Comparison of ENCODE assay signal across 1 cellular context in genomic region chr2:24075915-24076848, GRCh38.
TF ChIP-seq lines count a peak whose summit lies in the region.

A gene with protein sequence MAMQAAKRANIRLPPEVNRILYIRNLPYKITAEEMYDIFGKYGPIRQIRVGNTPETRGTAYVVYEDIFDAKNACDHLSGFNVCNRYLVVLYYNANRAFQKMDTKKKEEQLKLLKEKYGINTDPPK (minus strand): TSS chr2:24076326. CDS start chr2:24076229, 97 bp downstream.

TF ChIP-seq in HepG2, 621 proteins besides CTCF, POLR2A, EP300 and RAD21 (continued from another document and continues in another):
- TF ChIP-seq ZNF275 (CRISPR knock-in tag; IDR thresholded peaks at IDR 0.05; ENCODE audit: borderline replicate concordance) = no peak; the same call in 1 of the 2 replicates
- TF ChIP-seq, protein P1, sequence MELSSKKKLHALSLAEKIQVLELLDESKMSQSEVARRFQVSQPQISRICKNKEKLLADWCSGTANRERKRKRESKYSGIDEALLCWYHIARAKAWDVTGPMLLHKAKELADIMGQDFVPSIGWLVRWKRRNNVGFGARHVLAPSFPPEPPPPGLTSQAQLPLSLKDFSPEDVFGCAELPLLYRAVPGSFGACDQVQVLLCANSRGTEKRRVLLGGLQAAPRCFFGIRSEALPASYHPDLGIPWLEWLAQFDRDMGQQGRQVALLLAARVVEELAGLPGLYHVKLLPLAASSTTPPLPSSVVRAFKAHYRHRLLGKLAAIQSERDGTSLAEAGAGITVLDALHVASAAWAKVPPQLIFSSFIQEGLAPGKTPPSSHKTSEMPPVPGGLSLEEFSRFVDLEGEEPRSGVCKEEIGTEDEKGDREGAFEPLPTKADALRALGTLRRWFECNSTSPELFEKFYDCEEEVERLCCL (CRISPR knock-in tag; IDR thresholded peaks at IDR 0.05; ENCODE audit: borderline replicate concordance) = peak; percentile 95; the same call in 1 of the 2 replicates
- TF ChIP-seq ATF2 (CRISPR knock-in tag; IDR thresholded peaks at IDR 0.05) = peak; percentile 99
- TF ChIP-seq CBFB (CRISPR knock-in tag; IDR thresholded peaks at IDR 0.05) = peak; percentile 97
- TF ChIP-seq ZNF609 (CRISPR knock-in tag; IDR thresholded peaks at IDR 0.05; ENCODE audit: borderline replicate concordance) = no peak
- TF ChIP-seq SUZ12 (IDR thresholded peaks at IDR 0.05; ENCODE audit: low read depth, low read length) = no peak
- TF ChIP-seq, protein P2, sequence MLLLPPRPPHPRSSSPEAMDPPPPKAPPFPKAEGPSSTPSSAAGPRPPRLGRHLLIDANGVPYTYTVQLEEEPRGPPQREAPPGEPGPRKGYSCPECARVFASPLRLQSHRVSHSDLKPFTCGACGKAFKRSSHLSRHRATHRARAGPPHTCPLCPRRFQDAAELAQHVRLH (CRISPR knock-in tag; IDR thresholded peaks at IDR 0.05; ENCODE audit: borderline replicate concordance, low read depth) = peak; percentile 97
- TF ChIP-seq ZNF784 (CRISPR knock-in tag; IDR thresholded peaks at IDR 0.05; ENCODE audit: borderline replicate concordance) = peak; percentile 82; the same call in 1 of the 2 replicates
- TF ChIP-seq MLLT10 (CRISPR knock-in tag; IDR thresholded peaks at IDR 0.05) = no peak
- TF ChIP-seq ZNF460 (CRISPR knock-in tag; IDR thresholded peaks at IDR 0.05; ENCODE audit: borderline replicate concordance) = no peak
- TF ChIP-seq PRDM4 (CRISPR knock-in tag; IDR thresholded peaks at IDR 0.05; ENCODE audit: borderline replicate concordance) = peak; percentile 87; the same call in 1 of the 2 replicates
- no peak for TF ChIP-seq BHLHE40 (IDR thresholded peaks at IDR 0.05; ENCODE audit: low read length)
- peak; percentile 74; the same call in 1 of the 3 replicates for TF ChIP-seq MXI1 (IDR thresholded peaks at IDR 0.05; ENCODE audit: borderline replicate concordance, low read depth, low read length)
- TF ChIP-seq DNMT3B (CRISPR knock-in tag; conservative IDR thresholded peaks at IDR 0.05) = peak; percentile 96
- no peak for TF ChIP-seq TAF15 (IDR thresholded peaks at IDR 0.05; ENCODE audit: low read depth, low read length, poor library complexity, severe bottlenecking)
- TF ChIP-seq ARNT2 (CRISPR knock-in tag; IDR thresholded peaks at IDR 0.05; ENCODE audit: low read depth) = peak; percentile 97; the same call in 1 of the 2 replicates
- TF ChIP-seq ZNF143 (CRISPR knock-in tag; IDR thresholded peaks at IDR 0.05) = peak; percentile 75
- peak; percentile 95 for TF ChIP-seq AHR (CRISPR knock-in tag; IDR thresholded peaks at IDR 0.05)
- no peak for TF ChIP-seq NFE2 (CRISPR knock-in tag; IDR thresholded peaks at IDR 0.05)
- TF ChIP-seq, protein P3, sequence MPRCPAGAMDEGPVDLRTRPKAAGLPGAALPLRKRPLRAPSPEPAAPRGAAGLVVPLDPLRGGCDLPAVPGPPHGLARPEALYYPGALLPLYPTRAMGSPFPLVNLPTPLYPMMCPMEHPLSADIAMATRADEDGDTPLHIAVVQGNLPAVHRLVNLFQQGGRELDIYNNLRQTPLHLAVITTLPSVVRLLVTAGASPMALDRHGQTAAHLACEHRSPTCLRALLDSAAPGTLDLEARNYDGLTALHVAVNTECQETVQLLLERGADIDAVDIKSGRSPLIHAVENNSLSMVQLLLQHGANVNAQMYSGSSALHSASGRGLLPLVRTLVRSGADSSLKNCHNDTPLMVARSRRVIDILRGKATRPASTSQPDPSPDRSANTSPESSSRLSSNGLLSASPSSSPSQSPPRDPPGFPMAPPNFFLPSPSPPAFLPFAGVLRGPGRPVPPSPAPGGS (CRISPR knock-in tag; IDR thresholded peaks at IDR 0.05) = peak; percentile 52; the same call in 1 of the 2 replicates
- TF ChIP-seq ZNF687 (CRISPR knock-in tag; IDR thresholded peaks at IDR 0.05) = peak; percentile 97
- TF ChIP-seq, protein P4, sequence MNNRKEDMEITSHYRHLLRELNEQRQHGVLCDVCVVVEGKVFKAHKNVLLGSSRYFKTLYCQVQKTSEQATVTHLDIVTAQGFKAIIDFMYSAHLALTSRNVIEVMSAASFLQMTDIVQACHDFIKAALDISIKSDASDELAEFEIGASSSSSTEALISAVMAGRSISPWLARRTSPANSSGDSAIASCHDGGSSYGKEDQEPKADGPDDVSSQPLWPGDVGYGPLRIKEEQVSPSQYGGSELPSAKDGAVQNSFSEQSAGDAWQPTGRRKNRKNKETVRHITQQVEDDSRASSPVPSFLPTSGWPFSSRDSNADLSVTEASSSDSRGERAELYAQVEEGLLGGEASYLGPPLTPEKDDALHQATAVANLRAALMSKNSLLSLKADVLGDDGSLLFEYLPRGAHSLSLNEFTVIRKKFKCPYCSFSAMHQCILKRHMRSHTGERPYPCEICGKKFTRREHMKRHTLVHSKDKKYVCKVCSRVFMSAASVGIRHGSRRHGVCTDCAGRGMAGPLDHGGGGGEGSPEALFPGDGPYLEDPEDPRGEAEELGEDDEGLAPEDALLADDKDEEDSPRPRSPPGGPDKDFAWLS (CRISPR knock-in tag; IDR thresholded peaks at IDR 0.05; ENCODE audit: borderline replicate concordance) = 0 out of 2 replicates have a peak, but pooled peaks have one; percentile 26
- TF ChIP-seq GTF3A (CRISPR knock-in tag; conservative IDR thresholded peaks at IDR 0.05) = peak; percentile 98
- TF ChIP-seq ZBTB3 (CRISPR knock-in tag; IDR thresholded peaks at IDR 0.05; ENCODE audit: borderline replicate concordance, low read depth) = 0 out of 2 replicates have a peak, but pooled peaks have one; percentile 60
- TF ChIP-seq, protein P5, sequence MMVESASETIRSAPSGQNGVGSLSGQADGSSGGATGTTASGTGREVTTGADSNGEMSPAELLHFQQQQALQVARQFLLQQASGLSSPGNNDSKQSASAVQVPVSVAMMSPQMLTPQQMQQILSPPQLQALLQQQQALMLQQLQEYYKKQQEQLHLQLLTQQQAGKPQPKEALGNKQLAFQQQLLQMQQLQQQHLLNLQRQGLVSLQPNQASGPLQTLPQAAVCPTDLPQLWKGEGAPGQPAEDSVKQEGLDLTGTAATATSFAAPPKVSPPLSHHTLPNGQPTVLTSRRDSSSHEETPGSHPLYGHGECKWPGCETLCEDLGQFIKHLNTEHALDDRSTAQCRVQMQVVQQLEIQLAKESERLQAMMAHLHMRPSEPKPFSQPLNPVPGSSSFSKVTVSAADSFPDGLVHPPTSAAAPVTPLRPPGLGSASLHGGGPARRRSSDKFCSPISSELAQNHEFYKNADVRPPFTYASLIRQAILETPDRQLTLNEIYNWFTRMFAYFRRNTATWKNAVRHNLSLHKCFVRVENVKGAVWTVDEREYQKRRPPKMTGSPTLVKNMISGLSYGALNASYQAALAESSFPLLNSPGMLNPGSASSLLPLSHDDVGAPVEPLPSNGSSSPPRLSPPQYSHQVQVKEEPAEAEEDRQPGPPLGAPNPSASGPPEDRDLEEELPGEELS (CRISPR knock-in tag; IDR thresholded peaks at IDR 0.05) = peak; percentile 82
